In genomic region chrX:7153231-7153630, GRCh38 we compare ENCODE assay signal across 19 cellular contexts.
"Had no signal": no experiment of that assay in that cellular context is flagged by ENCODE, and none has a peak within 500 bp of the region (broad histone marks: within the 10 kb centered on the region; RNA-seq: fewer than 3 reads in every experiment).

No MANE protein-coding gene starts in this region.

- H3K4me2 ChIP-seq: KMS-11, SK-N-SH had no signal

- H3K27ac ChIP-seq: KMS-11 had no signal

- H3K9me3 ChIP-seq: SK-N-SH had no signal

- FAIRE-seq: RCC 7860 had no signal

- DNase-seq: Kasumi-1, MM.1S, NCI-H1092 treated with DMSO at 0.1 percent for 48 hours, NCI-H1436, NCI-H187, NCI-H2029, NCI-H2081 treated with DMSO at 0.1 percent for 48 hours, NCI-H2171, NCI-H226, NCI-H446, NCI-H510A, NCI-H524 treated with DMSO at 0.1 percent for 48 hours, NCI-H774, Right ventricle myocardium superior, RPMI8226, SK-N-SH, SW 1271 had no signal

- H3K9ac ChIP-seq: KMS-11, SK-N-SH had no signal
